In genomic region chr3:49686769-49687418, GRCh38 we compare ENCODE assay signal across 8 cellular contexts. TPM values are rescaled to one million over a fixed set of nuclear protein-coding genes. Genes with fewer than 3 reads are reported as not detected.
DNase-seq lines count a peak whose midpoint lies in the region; ATAC-seq and TF ChIP-seq lines count a peak whose summit lies in the region.
"Not testable (repeated sequence)": the region's sequence is repeated elsewhere in the genome, so short reads cannot be mapped to it uniquely, and the experiment has no call there.

No MANE protein-coding gene starts in this region.

- H4K20me1 ChIP-seq in SK-N-SH (ENCODE audit: insufficient read depth) = not testable (repeated sequence)

- H3K27me3 Mint-ChIP-seq in CD8-positive, alpha-beta T cell (ENCODE audit: low read depth); activated T-cell treated with anti-CD3 and anti-CD28 coated beads, Interleukin-2, amount 50 U/mL, for 4 hours (ENCODE audit: low read depth); central memory CD8-positive, alpha-beta T cell: not testable (repeated sequence)
- peaks cover 14% of the 10 kb centered on the region for H3K27me3 Mint-ChIP-seq in glutamatergic neuron (ENCODE audit: unreplicated experiment)

- peaks cover 18% of the 10 kb centered on the region for H3K79me2 ChIP-seq in SK-N-SH (ENCODE audit: insufficient read depth)

- TF ChIP-seq EP300 in SK-N-SH (IDR thresholded peaks at IDR 0.05; ENCODE audit: borderline replicate concordance in 1 of 2, low read depth in 1 of 2, low read length in 1 of 2) = not testable (repeated sequence)

- peak overlapping the region; percentile 37 for H3K4me3 ChIP-seq in CD8-positive, alpha-beta T cell (ENCODE audit: low read depth, low read length)
- peak overlapping the region in 1 of 2 experiments; percentile 24; a peak in 1 of 4 replicates for H3K4me3 ChIP-seq in SK-N-SH (ENCODE audit: low read depth in 2 of 2, low read length in 1 of 2)
- H3K4me3 ChIP-seq in right lobe of liver = peak overlapping the region in 1 of 3 donors; percentile 100
- peak overlapping the region in 3 of 5 donors; percentile 11 to 44 (median 26) for H3K4me3 ChIP-seq in subcutaneous abdominal adipose tissue (ENCODE audit: low read depth in 1 of 5, low read length in 5 of 5)

- H3K36me3 ChIP-seq in CD8-positive, alpha-beta T cell (ENCODE audit: insufficient read depth, low read length) = peaks cover 15% of the 10 kb centered on the region
- peaks cover 0 to 18% of the 10 kb centered on the region in 2 experiments for H3K36me3 ChIP-seq in SK-N-SH (replicated peaks in 1 of 2; ENCODE audit: control insufficient read depth in 1 of 2, insufficient read depth in 2 of 2, low read length in 1 of 2)
- peaks cover 0 to 28% (median 13%) of the 10 kb centered on the region in 4 donors for H3K36me3 ChIP-seq in right lobe of liver
- H3K36me3 ChIP-seq in subcutaneous abdominal adipose tissue (ENCODE audit: control insufficient read depth in 5 of 5, insufficient read depth in 5 of 5, low read length in 5 of 5) = peaks cover 0 to 29% (median 24%) of the 10 kb centered on the region in 5 donors

- WGBS in SK-N-SH (ENCODE audit: low lambda C conversion rate) = 73% methylated on average over 9 of the region's 43 CpGs
- 27% methylated on average over 3 of the region's 43 CpGs for WGBS in right lobe of liver (ENCODE audit: insufficient coverage, low coverage, low lambda C conversion rate, missing lambda C conversion rate)

- not testable (repeated sequence) for H3K9me3 Mint-ChIP-seq in CD8-positive, alpha-beta T cell; activated T-cell treated with anti-CD3 and anti-CD28 coated beads, Interleukin-2, amount 50 U/mL, for 4 hours; central memory CD8-positive, alpha-beta T cell; glutamatergic neuron (ENCODE audit: unreplicated experiment)

- H3K4me3 Mint-ChIP-seq in CD8-positive, alpha-beta T cell = peak overlapping the region; percentile 72
- peak overlapping the region; percentile 21 for H3K4me3 Mint-ChIP-seq in activated T-cell treated with anti-CD3 and anti-CD28 coated beads, Interleukin-2, amount 50 U/mL, for 4 hours
- H3K4me3 Mint-ChIP-seq in central memory CD8-positive, alpha-beta T cell = peak overlapping the region; percentile 47
- H3K4me3 Mint-ChIP-seq in glutamatergic neuron (ENCODE audit: unreplicated experiment) = peak overlapping the region; percentile 79

- H3K27ac ChIP-seq in CD8-positive, alpha-beta T cell (ENCODE audit: low read depth, low read length); SK-N-SH (ENCODE audit: low read depth in 2 of 2, low read length in 1 of 2); subcutaneous abdominal adipose tissue (ENCODE audit: low read depth, low read length): not testable (repeated sequence)
- peak overlapping the region in 1 of 3 donors; percentile 91 for H3K27ac ChIP-seq in right lobe of liver

- H3K9me2 ChIP-seq in SK-N-SH = not testable (repeated sequence)

- peak in 4 of 7 experiments; percentile 31 to 60 (median 36) for DNase-seq in CD8-positive, alpha-beta T cell
- DNase-seq in SK-N-SH = peak; percentile 69
- not testable (repeated sequence) for DNase-seq in activated T-cell treated with anti-CD3 and anti-CD28 coated beads, Interleukin-2, amount 50 U/mL, for 4 hours; central memory CD8-positive, alpha-beta T cell (ENCODE audit: low spot score in 2 of 2)
- peak; percentile 71 for DNase-seq in glutamatergic neuron
- peak in 1 of 3 donors; percentile 64 for DNase-seq in right lobe of liver
- DNase-seq in renal cortical epithelial cell (ENCODE audit: low read depth) = peak; percentile 57

- POLR2A ChIA-PET in CD8-positive, alpha-beta T cell (lab: Charles Lee); SK-N-SH (lab: Yijun Ruan, JAX): not testable (repeated sequence)

- peaks cover 37% of the 10 kb centered on the region for H3K36me3 Mint-ChIP-seq in CD8-positive, alpha-beta T cell
- H3K36me3 Mint-ChIP-seq in activated T-cell treated with anti-CD3 and anti-CD28 coated beads, Interleukin-2, amount 50 U/mL, for 4 hours (ENCODE audit: insufficient read depth) = peaks cover 16% of the 10 kb centered on the region
- H3K36me3 Mint-ChIP-seq in central memory CD8-positive, alpha-beta T cell (ENCODE audit: insufficient read depth) = peaks cover 11% of the 10 kb centered on the region
- not testable (repeated sequence) for H3K36me3 Mint-ChIP-seq in glutamatergic neuron (ENCODE audit: unreplicated experiment)

- H3K27me3 ChIP-seq in CD8-positive, alpha-beta T cell (ENCODE audit: insufficient read depth, low read length); SK-N-SH (ENCODE audit: insufficient read depth); right lobe of liver; subcutaneous abdominal adipose tissue (ENCODE audit: control insufficient read depth in 5 of 5, insufficient read depth in 4 of 5, low read length in 5 of 5): not testable (repeated sequence)

- H3K4me1 ChIP-seq in CD8-positive, alpha-beta T cell (ENCODE audit: insufficient read depth, low read length) = peaks cover 22% of the 10 kb centered on the region
- H3K4me1 ChIP-seq in SK-N-SH (ENCODE audit: control insufficient read depth in 1 of 2, insufficient read depth in 2 of 2, low read depth in 1 of 2, low read length in 1 of 2) = peaks cover 5 to 27% of the 10 kb centered on the region in 2 experiments; a peak in 2 of 4 replicates
- peaks cover 0 to 26% (median 0%) of the 10 kb centered on the region in 4 donors for H3K4me1 ChIP-seq in right lobe of liver
- peaks cover 0 to 41% (median 32%) of the 10 kb centered on the region in 5 donors for H3K4me1 ChIP-seq in subcutaneous abdominal adipose tissue (ENCODE audit: control insufficient read depth in 5 of 5, insufficient read depth in 5 of 5, low read length in 5 of 5)

- CTCF ChIA-PET in CD8-positive, alpha-beta T cell (lab: Charles Lee); SK-N-SH (lab: Yijun Ruan, JAX): not testable (repeated sequence)

- H2AFZ ChIP-seq in SK-N-SH (ENCODE audit: low read depth) = not testable (repeated sequence)

- TF ChIP-seq CTCF in CD8-positive, alpha-beta T cell (IDR thresholded peaks at IDR 0.05); SK-N-SH (IDR thresholded peaks at IDR 0.05); glutamatergic neuron (IDR thresholded peaks at IDR 0.05; ENCODE audit: partially characterized antibody, unreplicated experiment); right lobe of liver (IDR thresholded peaks at IDR 0.05): not testable (repeated sequence)

- H3K4me1 Mint-ChIP-seq in CD8-positive, alpha-beta T cell (ENCODE audit: low read depth) = peaks cover 36% of the 10 kb centered on the region
- H3K4me1 Mint-ChIP-seq in activated T-cell treated with anti-CD3 and anti-CD28 coated beads, Interleukin-2, amount 50 U/mL, for 4 hours (ENCODE audit: low read depth) = peaks cover 34% of the 10 kb centered on the region
- H3K4me1 Mint-ChIP-seq in central memory CD8-positive, alpha-beta T cell = peaks cover 29% of the 10 kb centered on the region
- not testable (repeated sequence) for H3K4me1 Mint-ChIP-seq in glutamatergic neuron (ENCODE audit: low read depth, unreplicated experiment)

- H3K9ac ChIP-seq in SK-N-SH; subcutaneous abdominal adipose tissue (ENCODE audit: low read length in 5 of 5): not testable (repeated sequence)

- not testable (repeated sequence) for H3K4me2 ChIP-seq in SK-N-SH

- H3K27ac Mint-ChIP-seq in CD8-positive, alpha-beta T cell; central memory CD8-positive, alpha-beta T cell (ENCODE audit: low read depth): not testable (repeated sequence)
- H3K27ac Mint-ChIP-seq in glutamatergic neuron (ENCODE audit: unreplicated experiment) = peak overlapping the region; percentile 33

- not testable (repeated sequence) for H3K9me3 ChIP-seq in CD8-positive, alpha-beta T cell (ENCODE audit: low read length); SK-N-SH; right lobe of liver; subcutaneous abdominal adipose tissue (ENCODE audit: control insufficient read depth in 5 of 5, low read length in 5 of 5)

- peak; percentile 15 for ATAC-seq in CD8-positive, alpha-beta T cell
- ATAC-seq in activated T-cell treated with anti-CD3 and anti-CD28 coated beads, Interleukin-2, amount 50 U/mL, for 4 hours = peak; percentile 19 to 23
- ATAC-seq in central memory CD8-positive, alpha-beta T cell (replicated peaks; ENCODE audit: extremely low read depth, poor library complexity, severe bottlenecking) = not testable (repeated sequence)
- peak in 3 of 4 donors; percentile 2 to 5 (median 3) for ATAC-seq in right lobe of liver

- not testable (repeated sequence) for TF ChIP-seq RAD21 in SK-N-SH (IDR thresholded peaks at IDR 0.05; ENCODE audit: low read length)

- H3F3A ChIP-seq in SK-N-SH (replicated peaks; ENCODE audit: insufficient read depth) = not testable (repeated sequence)

- not testable (repeated sequence) for TF ChIP-seq POLR2A in right lobe of liver (IDR thresholded peaks at IDR 0.05)

- intact Hi-C loops in CD8-positive, alpha-beta T cell (cut with DNase I, micrococcal nuclease) = loop anchor here in 1 of 2 experiments (5.0 kb wide), 1 partner anchor 100 kb away; the partner anchor contains the start of gene IP6K1
- intact Hi-C loops in right lobe of liver (cut with DNase I) = not testable (repeated sequence)

RNA-seq across cellular contexts. Expression of gene MST1, which starts 2.4 kb away (rescaled TPM):
- 1 to 10 TPM; 8.6 to 9.1 TPM for total RNA-seq in CD8-positive, alpha-beta T cell
- 35.1 and 46.3 TPM in 2 replicates for polyA plus RNA-seq in SK-N-SH (2012; rRNA removed)
- 2.8 and 4.5 TPM in 2 replicates for polyA plus RNA-seq in SK-N-SH (2012; cell fraction: cytosol; rRNA removed)
- polyA plus RNA-seq in SK-N-SH (2012; cell fraction: nucleus; rRNA removed) = 411 and 496 TPM in 2 replicates
- total RNA-seq in activated T-cell treated with anti-CD3 and anti-CD28 coated beads, Interleukin-2, amount 50 U/mL, for 4 hours = 1 to 10 TPM; 4.1 to 5.7 (median 4.7) TPM
- 23.4 TPM for total RNA-seq in glutamatergic neuron (ENCODE audit: unreplicated experiment)
- total RNA-seq in right lobe of liver = 100 to 1,000 TPM; 321 to 695 (median 632) TPM
- 2.3 and 11.7 TPM in 2 replicates for total RNA-seq in renal cortical epithelial cell

RNA-seq across cellular contexts. Expression of gene RNF123, which starts 2.5 kb away (rescaled TPM):
- total RNA-seq in CD8-positive, alpha-beta T cell = 10 to 100 TPM; 23.7 to 27.0 TPM
- polyA plus RNA-seq in SK-N-SH (2012; rRNA removed) = 48.1 and 53.3 TPM in 2 replicates
- polyA plus RNA-seq in SK-N-SH (2012; cell fraction: cytosol; rRNA removed) = 15.5 and 21.9 TPM in 2 replicates
- 151 and 186 TPM in 2 replicates for polyA plus RNA-seq in SK-N-SH (2012; cell fraction: nucleus; rRNA removed)
- 10 to 100 TPM; 34.0 to 41.4 (median 35.4) TPM for total RNA-seq in activated T-cell treated with anti-CD3 and anti-CD28 coated beads, Interleukin-2, amount 50 U/mL, for 4 hours
- total RNA-seq in glutamatergic neuron (ENCODE audit: unreplicated experiment) (56.6 TPM), right lobe of liver (10 to 100 TPM; 32.4 to 48.3 (median 39.9) TPM), renal cortical epithelial cell (11.8 and 36.9 TPM in 2 replicates)

RNA-seq across cellular contexts. Expression of gene APEH, which starts 12.7 kb away (rescaled TPM):
- 10 to 100 TPM; 40.8 to 48.9 TPM for total RNA-seq in CD8-positive, alpha-beta T cell
- 112 and 122 TPM in 2 replicates for polyA plus RNA-seq in SK-N-SH (2012; rRNA removed)
- polyA plus RNA-seq in SK-N-SH (2012; cell fraction: cytosol; rRNA removed) = 61.5 and 82.7 TPM in 2 replicates
- polyA plus RNA-seq in SK-N-SH (2012; cell fraction: nucleus; rRNA removed) = 196 and 200 TPM in 2 replicates
- total RNA-seq in activated T-cell treated with anti-CD3 and anti-CD28 coated beads, Interleukin-2, amount 50 U/mL, for 4 hours = 100 to 1,000 TPM; 129 to 183 (median 171) TPM
- total RNA-seq in glutamatergic neuron (ENCODE audit: unreplicated experiment) = 119 TPM
- total RNA-seq in right lobe of liver = 100 to 1,000 TPM in 2 of 6 experiments, 10 to 100 TPM in 4; 60.9 to 114 (median 90.5) TPM
- total RNA-seq in renal cortical epithelial cell = 233 and 345 TPM in 2 replicates

RNA-seq across cellular contexts. Expression of gene AMIGO3, which starts 32.6 kb away (rescaled TPM):
- total RNA-seq in CD8-positive, alpha-beta T cell = 1 to 10 TPM; 1.5 to 3.5 TPM
- 1.1 and 1.2 TPM in 2 replicates for polyA plus RNA-seq in SK-N-SH (2012; rRNA removed)
- 0.66 TPM in 1 of 2 replicates, not detected in the other for polyA plus RNA-seq in SK-N-SH (2012; cell fraction: cytosol; rRNA removed)
- 5.8 and 6.5 TPM in 2 replicates for polyA plus RNA-seq in SK-N-SH (2012; cell fraction: nucleus; rRNA removed)
- under 1 TPM in 1 of 3 donors, not detected in 2; 0.11 TPM for total RNA-seq in activated T-cell treated with anti-CD3 and anti-CD28 coated beads, Interleukin-2, amount 50 U/mL, for 4 hours
- total RNA-seq in glutamatergic neuron (ENCODE audit: unreplicated experiment) (1.4 TPM), right lobe of liver (1 to 10 TPM in 1 of 6 experiments, under 1 TPM in 3, not detected in 2; 0.07 to 2.4 (median 0.64) TPM), renal cortical epithelial cell (not detected in 2 replicates)

RNA-seq across cellular contexts. Expression of gene GMPPB, which starts 36.9 kb away (rescaled TPM):
- 10 to 100 TPM; 34.9 to 36.6 TPM for total RNA-seq in CD8-positive, alpha-beta T cell
- polyA plus RNA-seq in SK-N-SH (2012; rRNA removed) = 25.1 and 28.3 TPM in 2 replicates
- 9.2 and 16.1 TPM in 2 replicates for polyA plus RNA-seq in SK-N-SH (2012; cell fraction: cytosol; rRNA removed)
- 47.8 and 50.9 TPM in 2 replicates for polyA plus RNA-seq in SK-N-SH (2012; cell fraction: nucleus; rRNA removed)
- total RNA-seq in activated T-cell treated with anti-CD3 and anti-CD28 coated beads, Interleukin-2, amount 50 U/mL, for 4 hours = 10 to 100 TPM; 67.0 to 71.8 (median 67.4) TPM
- total RNA-seq in glutamatergic neuron (ENCODE audit: unreplicated experiment) (21.2 TPM), right lobe of liver (10 to 100 TPM; 12.2 to 34.2 (median 25.6) TPM), renal cortical epithelial cell (34.8 and 53.7 TPM in 2 replicates)

Comparison
In these comparisons a context has a peak if more than half of its experiments do, and no peak if none do; other contexts are left out.
1. H3K4me3 Mint-ChIP-seq: peak in every context shown above with its lines; median percentile 79 in glutamatergic neuron; 72 in CD8-positive, alpha-beta T cell; 47 in central memory CD8-positive, alpha-beta T cell; 21 in activated T-cell treated with anti-CD3 and anti-CD28 coated beads, Interleukin-2, amount 50 U/mL, for 4 hours.
2. RNA of gene MST1, which starts 2.4 kb away (total RNA-seq): 321 to 695 TPM in right lobe of liver; 23.4 TPM in glutamatergic neuron (single experiment), 2.3 to 11.7 TPM in renal cortical epithelial cell, 8.6 to 9.1 TPM in CD8-positive, alpha-beta T cell and 4.1 to 5.7 TPM in activated T-cell treated with anti-CD3 and anti-CD28 coated beads, Interleukin-2, amount 50 U/mL, for 4 hours; every median in the first group is over 10 times any median in the second.